In genomic region chr5:132428147-132428482, GRCh38 we compare ENCODE assay signal across 2 cellular contexts.
TF ChIP-seq lines count a peak whose summit lies in the region.

No MANE protein-coding gene starts in this region.

TF ChIP-seq in liver, 16 proteins besides CTCF, POLR2A, EP300 and RAD21 (continued from another document):
- TF ChIP-seq NR2F2 (IDR thresholded peaks at IDR 0.05), result no peak
- TF ChIP-seq FOXA2 (IDR thresholded peaks at IDR 0.05), result no peak
- TF ChIP-seq, protein P1, sequence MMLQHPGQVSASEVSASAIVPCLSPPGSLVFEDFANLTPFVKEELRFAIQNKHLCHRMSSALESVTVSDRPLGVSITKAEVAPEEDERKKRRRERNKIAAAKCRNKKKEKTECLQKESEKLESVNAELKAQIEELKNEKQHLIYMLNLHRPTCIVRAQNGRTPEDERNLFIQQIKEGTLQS (IDR thresholded peaks at IDR 0.05), result no peak
- no peak for TF ChIP-seq HNF4G (IDR thresholded peaks at IDR 0.05)
- no peak for TF ChIP-seq MAX (IDR thresholded peaks at IDR 0.05)
- TF ChIP-seq JUND (IDR thresholded peaks at IDR 0.05), result no peak
- TF ChIP-seq FOXA1 (IDR thresholded peaks at IDR 0.05), result no peak
- no peak for TF ChIP-seq RXRA (IDR thresholded peaks at IDR 0.05)
- no peak for TF ChIP-seq TAF1 (conservative IDR thresholded peaks at IDR 0.05)
- TF ChIP-seq ZBTB33 (IDR thresholded peaks at IDR 0.05), result no peak
TF ChIP-seq in liver: peak in this region for 0.

TF ChIP-seq in HepG2, 621 proteins besides CTCF, POLR2A, EP300 and RAD21 (continued from another document):
- TF ChIP-seq, protein P2, sequence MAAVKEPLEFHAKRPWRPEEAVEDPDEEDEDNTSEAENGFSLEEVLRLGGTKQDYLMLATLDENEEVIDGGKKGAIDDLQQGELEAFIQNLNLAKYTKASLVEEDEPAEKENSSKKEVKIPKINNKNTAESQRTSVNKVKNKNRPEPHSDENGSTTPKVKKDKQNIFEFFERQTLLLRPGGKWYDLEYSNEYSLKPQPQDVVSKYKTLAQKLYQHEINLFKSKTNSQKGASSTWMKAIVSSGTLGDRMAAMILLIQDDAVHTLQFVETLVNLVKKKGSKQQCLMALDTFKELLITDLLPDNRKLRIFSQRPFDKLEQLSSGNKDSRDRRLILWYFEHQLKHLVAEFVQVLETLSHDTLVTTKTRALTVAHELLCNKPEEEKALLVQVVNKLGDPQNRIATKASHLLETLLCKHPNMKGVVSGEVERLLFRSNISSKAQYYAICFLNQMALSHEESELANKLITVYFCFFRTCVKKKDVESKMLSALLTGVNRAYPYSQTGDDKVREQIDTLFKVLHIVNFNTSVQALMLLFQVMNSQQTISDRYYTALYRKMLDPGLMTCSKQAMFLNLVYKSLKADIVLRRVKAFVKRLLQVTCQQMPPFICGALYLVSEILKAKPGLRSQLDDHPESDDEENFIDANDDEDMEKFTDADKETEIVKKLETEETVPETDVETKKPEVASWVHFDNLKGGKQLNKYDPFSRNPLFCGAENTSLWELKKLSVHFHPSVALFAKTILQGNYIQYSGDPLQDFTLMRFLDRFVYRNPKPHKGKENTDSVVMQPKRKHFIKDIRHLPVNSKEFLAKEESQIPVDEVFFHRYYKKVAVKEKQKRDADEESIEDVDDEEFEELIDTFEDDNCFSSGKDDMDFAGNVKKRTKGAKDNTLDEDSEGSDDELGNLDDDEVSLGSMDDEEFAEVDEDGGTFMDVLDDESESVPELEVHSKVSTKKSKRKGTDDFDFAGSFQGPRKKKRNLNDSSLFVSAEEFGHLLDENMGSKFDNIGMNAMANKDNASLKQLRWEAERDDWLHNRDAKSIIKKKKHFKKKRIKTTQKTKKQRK (IDR thresholded peaks at IDR 0.05; ENCODE audit: low read length), result no peak
- TF ChIP-seq TOPORS (CRISPR knock-in tag; IDR thresholded peaks at IDR 0.05), result no peak
- TF ChIP-seq GMEB1 (CRISPR knock-in tag; IDR thresholded peaks at IDR 0.05; ENCODE audit: borderline replicate concordance), result no peak
- no peak for TF ChIP-seq FOXK2 (IDR thresholded peaks at IDR 0.05)
- TF ChIP-seq TCF7 (IDR thresholded peaks at IDR 0.05; ENCODE audit: low read depth), result no peak
- no peak for TF ChIP-seq KLF6 (CRISPR knock-in tag; IDR thresholded peaks at IDR 0.05)
- TF ChIP-seq ZKSCAN1 (IDR thresholded peaks at IDR 0.05; ENCODE audit: low read length), result no peak
- TF ChIP-seq ZNF350 (CRISPR knock-in tag; IDR thresholded peaks at IDR 0.05; ENCODE audit: borderline replicate concordance, low read depth), result no peak
- TF ChIP-seq CREBL2 (CRISPR knock-in tag; IDR thresholded peaks at IDR 0.05; ENCODE audit: borderline replicate concordance), result no peak
- TF ChIP-seq HES4 (CRISPR knock-in tag; IDR thresholded peaks at IDR 0.05; ENCODE audit: borderline replicate concordance), result no peak
- no peak for TF ChIP-seq STAG1 (CRISPR knock-in tag; IDR thresholded peaks at IDR 0.05)
- TF ChIP-seq HNRNPL (IDR thresholded peaks at IDR 0.05; ENCODE audit: low read depth, low read length), result no peak
- no peak for TF ChIP-seq ZNF484 (CRISPR knock-in tag; IDR thresholded peaks at IDR 0.05; ENCODE audit: borderline replicate concordance, low read depth)
- TF ChIP-seq SP4 (CRISPR knock-in tag; IDR thresholded peaks at IDR 0.05), result no peak
TF ChIP-seq in HepG2: peak in this region for 0.
